18 cellular contexts compared by ENCODE assay signal in the genomic region with DNA sequence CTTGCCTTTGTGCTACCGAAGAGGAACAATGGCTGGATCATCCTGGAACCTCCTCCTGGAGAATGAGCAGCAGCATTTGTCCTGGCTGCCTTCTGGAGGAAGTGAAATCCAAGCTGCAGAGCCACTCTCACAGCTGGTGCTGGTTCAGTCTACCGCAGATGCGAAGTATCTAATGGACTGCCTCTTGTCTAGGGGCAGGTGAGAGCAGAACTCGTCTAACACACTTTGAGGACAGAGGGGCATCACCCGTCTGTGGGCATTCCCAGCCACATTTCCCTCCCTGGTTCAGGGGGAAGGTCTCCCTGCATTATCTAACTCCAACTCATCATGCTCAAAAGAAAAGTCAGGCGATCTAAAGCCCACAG.
DNase-seq lines count a peak whose midpoint lies in the region; ATAC-seq and TF ChIP-seq lines count a peak whose summit lies in the region.
"Had no signal": no experiment of that assay in that cellular context is flagged by ENCODE, and none has a peak within 500 bp of the region (broad histone marks: within the 10 kb centered on the region; RNA-seq: fewer than 3 reads in every experiment).

No MANE protein-coding gene starts in this region.

- H3K9me3 ChIP-seq in MG63 = no peaks in the 10 kb centered on the region
- H3K9me3 ChIP-seq: left ventricle myocardium inferior, thyroid gland had no signal

- no peaks in the 10 kb centered on the region for H3K27me3 ChIP-seq in MG63
- H3K27me3 ChIP-seq: thyroid gland had no signal

- no peak overlapping the region for H3K4me3 Mint-ChIP-seq in activated naive CD4-positive, alpha-beta T cell treated with anti-CD3 and anti-CD28 coated beads for 36 hours
- no peak overlapping the region for H3K4me3 Mint-ChIP-seq in activated naive CD8-positive, alpha-beta T cell treated with anti-CD3 and anti-CD28 coated beads, Interleukin-2, amount 10 ng/mL, durations not matched to agents 7 days and 5 days
- H3K4me3 Mint-ChIP-seq in stimulated activated effector memory CD8-positive, alpha-beta T cell treated with anti-CD3 and anti-CD28 coated beads, Interleukin-12 subunit alpha, Interleukin-12 subunit beta, amount 100 ng/mL, for 72 hours = no peak overlapping the region
- H3K4me3 Mint-ChIP-seq in HFFc6 = no peak overlapping the region

- peak overlapping the region; percentile 98 for H3K27ac Mint-ChIP-seq in activated naive CD4-positive, alpha-beta T cell treated with anti-CD3 and anti-CD28 coated beads for 36 hours
- H3K27ac Mint-ChIP-seq in activated naive CD8-positive, alpha-beta T cell treated with anti-CD3 and anti-CD28 coated beads, Interleukin-2, amount 10 ng/mL, durations not matched to agents 7 days and 5 days = peak overlapping the region; percentile 99
- peak overlapping the region; percentile 94 for H3K27ac Mint-ChIP-seq in stimulated activated effector memory CD8-positive, alpha-beta T cell treated with anti-CD3 and anti-CD28 coated beads, Interleukin-12 subunit alpha, Interleukin-12 subunit beta, amount 100 ng/mL, for 72 hours
- no peak overlapping the region for H3K27ac Mint-ChIP-seq in HFFc6

- no peaks in the 10 kb centered on the region for H3K36me3 Mint-ChIP-seq in activated naive CD4-positive, alpha-beta T cell treated with anti-CD3 and anti-CD28 coated beads for 36 hours (ENCODE audit: low read depth)
- peaks cover 15% of the 10 kb centered on the region for H3K36me3 Mint-ChIP-seq in activated naive CD8-positive, alpha-beta T cell treated with anti-CD3 and anti-CD28 coated beads, Interleukin-2, amount 10 ng/mL, durations not matched to agents 7 days and 5 days
- no peaks in the 10 kb centered on the region for H3K36me3 Mint-ChIP-seq in stimulated activated effector memory CD8-positive, alpha-beta T cell treated with anti-CD3 and anti-CD28 coated beads, Interleukin-12 subunit alpha, Interleukin-12 subunit beta, amount 100 ng/mL, for 72 hours
- H3K36me3 Mint-ChIP-seq in HFFc6 (ENCODE audit: low read depth) = no peaks in the 10 kb centered on the region

- CTCF ChIA-PET in activated naive CD4-positive, alpha-beta T cell treated with anti-CD3 and anti-CD28 coated beads for 36 hours (lab: Charles Lee) = no interaction called here

- H3K36me3 ChIP-seq in MG63 = no peaks in the 10 kb centered on the region
- H3K36me3 ChIP-seq: left ventricle myocardium inferior, thyroid gland had no signal

- no peak for TF ChIP-seq CTCF in HFFc6 (IDR thresholded peaks at IDR 0.05)

- ATAC-seq in activated naive CD8-positive, alpha-beta T cell treated with anti-CD3 and anti-CD28 coated beads, Interleukin-2, amount 10 ng/mL, durations not matched to agents 7 days and 5 days (ENCODE audit: low read depth) = no peak
- no peak for ATAC-seq in stimulated activated effector memory CD8-positive, alpha-beta T cell treated with anti-CD3 and anti-CD28 coated beads, Interleukin-12 subunit alpha, Interleukin-12 subunit beta, amount 100 ng/mL, for 72 hours

- no peaks in the 10 kb centered on the region for H3K9me3 Mint-ChIP-seq in activated naive CD4-positive, alpha-beta T cell treated with anti-CD3 and anti-CD28 coated beads for 36 hours
- no peaks in the 10 kb centered on the region for H3K9me3 Mint-ChIP-seq in activated naive CD8-positive, alpha-beta T cell treated with anti-CD3 and anti-CD28 coated beads, Interleukin-2, amount 10 ng/mL, durations not matched to agents 7 days and 5 days
- H3K9me3 Mint-ChIP-seq in stimulated activated effector memory CD8-positive, alpha-beta T cell treated with anti-CD3 and anti-CD28 coated beads, Interleukin-12 subunit alpha, Interleukin-12 subunit beta, amount 100 ng/mL, for 72 hours = no peaks in the 10 kb centered on the region
- H3K9me3 Mint-ChIP-seq in HFFc6 = no peaks in the 10 kb centered on the region

- no peaks in the 10 kb centered on the region for H3K27me3 Mint-ChIP-seq in activated naive CD4-positive, alpha-beta T cell treated with anti-CD3 and anti-CD28 coated beads for 36 hours (ENCODE audit: low read depth)
- no peaks in the 10 kb centered on the region for H3K27me3 Mint-ChIP-seq in activated naive CD8-positive, alpha-beta T cell treated with anti-CD3 and anti-CD28 coated beads, Interleukin-2, amount 10 ng/mL, durations not matched to agents 7 days and 5 days
- no peaks in the 10 kb centered on the region; the same call in none of the 2 replicates for H3K27me3 Mint-ChIP-seq in HFFc6 (ENCODE audit: insufficient read depth)

- H3K4me3 ChIP-seq in MG63 = no peak overlapping the region
- H3K4me3 ChIP-seq: left ventricle myocardium inferior, thyroid gland had no signal

- intact Hi-C loops in activated naive CD4-positive, alpha-beta T cell treated with anti-CD3 and anti-CD28 coated beads for 36 hours (cut with micrococcal nuclease) = no loop called here

- H3K4me1 Mint-ChIP-seq in activated naive CD4-positive, alpha-beta T cell treated with anti-CD3 and anti-CD28 coated beads for 36 hours (ENCODE audit: low read depth) = peaks cover 91% of the 10 kb centered on the region
- peaks cover 61% of the 10 kb centered on the region for H3K4me1 Mint-ChIP-seq in activated naive CD8-positive, alpha-beta T cell treated with anti-CD3 and anti-CD28 coated beads, Interleukin-2, amount 10 ng/mL, durations not matched to agents 7 days and 5 days
- H3K4me1 Mint-ChIP-seq in stimulated activated effector memory CD8-positive, alpha-beta T cell treated with anti-CD3 and anti-CD28 coated beads, Interleukin-12 subunit alpha, Interleukin-12 subunit beta, amount 100 ng/mL, for 72 hours = peaks cover 87% of the 10 kb centered on the region
- peaks cover 61% of the 10 kb centered on the region for H3K4me1 Mint-ChIP-seq in HFFc6 (ENCODE audit: low read depth)

- POLR2A ChIA-PET in activated naive CD8-positive, alpha-beta T cell treated with anti-CD3 and anti-CD28 coated beads, Interleukin-2, amount 10 ng/mL, durations not matched to agents 7 days and 5 days (lab: Charles Lee) = no interaction called here

- no peak for DNase-seq in activated naive CD4-positive, alpha-beta T cell treated with anti-CD3 and anti-CD28 coated beads for 36 hours
- no peak for DNase-seq in activated naive CD4-positive, alpha-beta T cell treated with Interleukin-2 at 50 U/mL for 16 hours
- DNase-seq in NCI-H2196 (lab: John Stamatoyannopoulos, UW; ENCODE audit: unreplicated experiment) (peak; percentile 31), HFFc6 (no peak), MG63 (no peak), hepatic stellate cell (ENCODE audit: low spot score) (no peak)
- DNase-seq in activated naive CD8-positive, alpha-beta T cell treated with anti-CD3 and anti-CD28 coated beads, Interleukin-2, amount 10 ng/mL, durations not matched to agents 7 days and 5 days = no peak
- DNase-seq in stimulated activated effector memory CD8-positive, alpha-beta T cell treated with anti-CD3 and anti-CD28 coated beads, Interleukin-12 subunit alpha, Interleukin-12 subunit beta, amount 100 ng/mL, for 72 hours (ENCODE audit: low spot score in 2 of 2) = no peak
- DNase-seq: activated CD4-positive, CD25-positive, alpha-beta regulatory T cell; anterior cingulate cortex; DMS 273 treated with DMSO at 0.1 percent for 48 hours; foreskin melanocyte; left ventricle myocardium inferior; NCI-H1105; NCI-H2227 treated with DMSO at 0.1 percent for 48 hours; stimulated activated CD4-positive, alpha-beta T cell treated with anti-CD3 and anti-CD28 coated beads, Interleukin-2, amount 100 ng/mL, for 48 hours; SW 1271; thyroid gland had no signal
